ENCODE assay signal across 1 cellular context in the genomic region with DNA sequence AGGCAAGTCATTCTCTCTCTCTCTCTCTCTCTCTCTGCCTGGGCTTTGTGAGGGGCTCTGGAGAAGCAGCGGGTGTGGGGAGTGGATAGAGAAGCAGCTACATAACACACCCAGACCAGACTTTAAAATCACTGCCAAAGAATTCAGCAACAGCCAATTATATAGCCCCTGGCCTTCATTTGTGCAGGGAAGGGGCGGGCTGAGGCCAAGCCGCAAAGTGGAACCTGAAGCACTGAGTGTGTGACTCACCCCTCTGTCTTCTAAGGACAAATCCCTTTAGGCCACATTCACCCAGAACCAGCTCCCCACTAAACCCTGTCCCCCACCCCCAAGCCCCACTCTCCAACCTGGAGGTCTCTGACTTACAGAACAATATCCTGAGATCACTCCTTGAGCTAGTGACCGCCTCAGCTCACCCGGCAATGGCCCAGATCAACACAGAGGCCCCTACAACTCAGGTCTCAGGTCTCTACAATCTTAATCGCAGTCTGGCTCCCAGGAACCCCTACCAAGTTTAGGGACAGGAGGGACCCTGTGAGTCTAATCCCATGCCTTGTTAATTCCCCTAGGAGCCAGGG.
A peak's percentile ranks its signal among the peaks of the same experiment; 100 is the strongest.
TF ChIP-seq lines count a peak whose summit lies in the region.

No MANE protein-coding gene starts in this region.

TF ChIP-seq in HEK293, 187 proteins besides CTCF, POLR2A, EP300 and RAD21 (continued from another document):
- peak; percentile 55; the same call in 1 of the 2 replicates for TF ChIP-seq PATZ1 (tag by site-specific recombination; IDR thresholded peaks at IDR 0.05)
- TF ChIP-seq, protein P1, sequence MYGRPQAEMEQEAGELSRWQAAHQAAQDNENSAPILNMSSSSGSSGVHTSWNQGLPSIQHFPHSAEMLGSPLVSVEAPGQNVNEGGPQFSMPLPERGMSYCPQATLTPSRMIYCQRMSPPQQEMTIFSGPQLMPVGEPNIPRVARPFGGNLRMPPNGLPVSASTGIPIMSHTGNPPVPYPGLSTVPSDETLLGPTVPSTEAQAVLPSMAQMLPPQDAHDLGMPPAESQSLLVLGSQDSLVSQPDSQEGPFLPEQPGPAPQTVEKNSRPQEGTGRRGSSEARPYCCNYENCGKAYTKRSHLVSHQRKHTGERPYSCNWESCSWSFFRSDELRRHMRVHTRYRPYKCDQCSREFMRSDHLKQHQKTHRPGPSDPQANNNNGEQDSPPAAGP (tag by site-specific recombination; IDR thresholded peaks at IDR 0.05), result peak; percentile 41; the same call in 1 of the 2 replicates
- 0 out of 2 replicates have a peak, but pooled peaks have one; percentile 33 for TF ChIP-seq MZF1 (tag by site-specific recombination; IDR thresholded peaks at IDR 0.05; ENCODE audit: borderline replicate concordance)
- peak; percentile 56; the same call in 1 of the 2 replicates for TF ChIP-seq ZNF24 (tag by site-specific recombination; IDR thresholded peaks at IDR 0.05)
- no peak for TF ChIP-seq ZNF354C (tag by site-specific recombination; IDR thresholded peaks at IDR 0.05; ENCODE audit: borderline replicate concordance, low read depth)
- 0 out of 2 replicates have a peak, but pooled peaks have one; percentile 19 for TF ChIP-seq ZNF629 (tag by site-specific recombination; IDR thresholded peaks at IDR 0.05)
- TF ChIP-seq SP7 (tag by site-specific recombination; IDR thresholded peaks at IDR 0.05), result peak; percentile 85
- TF ChIP-seq KLF1 (tag by site-specific recombination; IDR thresholded peaks at IDR 0.05), result 0 out of 2 replicates have a peak, but pooled peaks have one; percentile 17
- peak; percentile 34 for TF ChIP-seq SP2 (tag by site-specific recombination; IDR thresholded peaks at IDR 0.05)
- TF ChIP-seq PRDM6 (tag by site-specific recombination; IDR thresholded peaks at IDR 0.05), result no peak
